ENCODE assay signal across 10 cellular contexts in the genomic region with DNA sequence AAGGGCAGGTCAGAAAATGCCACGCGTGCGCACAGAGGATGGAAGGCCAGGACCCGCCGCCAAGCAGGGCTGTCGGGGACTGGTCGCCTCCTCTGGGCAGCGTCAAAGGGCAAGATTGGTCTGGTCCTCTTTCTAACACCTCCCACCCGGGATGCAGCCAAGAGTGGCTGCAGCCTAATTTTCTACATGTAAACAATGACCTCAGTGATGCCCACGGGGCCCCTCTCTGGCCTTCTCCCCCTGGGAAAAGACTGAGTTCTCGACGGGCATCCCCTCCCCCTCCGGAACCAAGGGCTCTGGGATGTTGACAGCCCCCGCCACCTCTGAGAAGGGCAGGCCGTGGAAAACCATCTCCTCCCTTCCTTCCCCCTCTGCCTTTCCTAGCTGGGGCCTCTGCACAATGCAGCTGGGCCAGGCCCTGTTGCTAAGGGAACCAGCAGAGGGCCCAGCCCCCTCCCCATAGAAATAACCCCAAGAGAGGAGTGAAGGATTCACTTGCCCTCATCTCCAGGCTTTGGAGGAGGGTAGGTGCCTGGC.
DNase-seq lines count a peak whose midpoint lies in the region; ATAC-seq and TF ChIP-seq lines count a peak whose summit lies in the region.
"Had no signal": no experiment of that assay in that cellular context is flagged by ENCODE, and none has a peak within 500 bp of the region (broad histone marks: within the 10 kb centered on the region; RNA-seq: fewer than 3 reads in every experiment).

No MANE protein-coding gene starts in this region.

- H3T11ph ChIP-seq in H9 (ENCODE audit: low read length) = no peak overlapping the region

- no peak overlapping the region for H3K56ac ChIP-seq in H9 (ENCODE audit: insufficient read length, low read depth, low read length)

- no peak overlapping the region for H2AK5ac ChIP-seq in H9 (ENCODE audit: insufficient read length, low read length)

- peaks cover 45 to 48% of the 10 kb centered on the region in 2 experiments for H3K4me1 Mint-ChIP-seq in H9
- no peaks in the 10 kb centered on the region for H3K4me1 Mint-ChIP-seq in immature natural killer cell

- H3K9ac ChIP-seq in H9 (ENCODE audit: extremely low read depth, insufficient read length, low read length) = no peak overlapping the region

- no peaks in the 10 kb centered on the region for H3K23me2 ChIP-seq in H9 (ENCODE audit: insufficient read length, low read depth, low read length, poor library complexity, severe bottlenecking)

- no peak overlapping the region for H4K8ac ChIP-seq in H9 (replicated peaks; ENCODE audit: insufficient read length, low read depth, low read length)

- no peak overlapping the region for H3K4me2 ChIP-seq in H9 (ENCODE audit: insufficient read depth, insufficient read length, low read length)

- intact Hi-C loops in Panc1 (cut with micrococcal nuclease; ENCODE audit: unreplicated experiment) = loop anchor here (5.0 kb wide), 2 partner anchors 78 to 273 kb away; a partner anchor contains a TSS

- in situ Hi-C loops in Panc1 (cut with HindIII; ENCODE audit: low pct_unique_long_range_greater_than_20kb, low sequenced_read_pairs) = no loop called here

- H4K20me1 ChIP-seq in H9 (ENCODE audit: control insufficient read depth, insufficient read depth, insufficient read length) = no peaks in the 10 kb centered on the region

- H2BK5ac ChIP-seq in H9 (ENCODE audit: insufficient read length, low read length) = no peak overlapping the region

- H3K36me3 Mint-ChIP-seq in H9 (ENCODE audit: insufficient read depth in 1 of 3, low read depth in 3 of 3) (no peaks in the 10 kb centered on the region), immature natural killer cell (no peaks in the 10 kb centered on the region)

- POLR2A ChIA-PET in Panc1 (lab: Charles Lee) = interaction anchor here (0.6 kb wide), 1 partner anchor 173 kb away, joined by 4 read pairs; no protein-coding TSS in a partner anchor

- DNase-seq in H9 (peak; percentile 50), Panc1 (ENCODE audit: low read depth, low spot score) (no peak), fibroblast of villous mesenchyme (ENCODE audit: low read depth) (peak; percentile 56), immature natural killer cell (no peak)
- DNase-seq: central memory CD4-positive, alpha-beta T cell; NCI-H2081 had no signal

- H3K9me3 Mint-ChIP-seq in H9 (no peaks in the 10 kb centered on the region; a peak in 1 of 5 replicates), immature natural killer cell (no peaks in the 10 kb centered on the region)

- no peak overlapping the region for H2BK12ac ChIP-seq in H9 (ENCODE audit: insufficient read length, low read depth, low read length)

- no peak overlapping the region for H4K5ac ChIP-seq in H9 (ENCODE audit: insufficient read length, low read depth, low read length)

- H2BK20ac ChIP-seq in H9 (ENCODE audit: low read depth, low read length, poor library complexity, severe bottlenecking) = no peak overlapping the region

- H2BK120ac ChIP-seq in H9 (ENCODE audit: low read depth, low read length, poor library complexity, severe bottlenecking) = no peak overlapping the region

- CTCF ChIA-PET in Panc1 (lab: Charles Lee) = interaction anchor here (0.9 kb wide), 1 partner anchor 286 kb away, joined by 3 read pairs; no protein-coding TSS in a partner anchor

- no peaks in the 10 kb centered on the region for H3K9me3 ChIP-seq in H9 (ENCODE audit: control insufficient read depth, low read depth, low read length)
- H3K9me3 ChIP-seq in Panc1 (ENCODE audit: control insufficient read depth, insufficient read depth, low read depth, low read length) = no peaks in the 10 kb centered on the region

- H3K4me3 Mint-ChIP-seq in H9 (peak overlapping the region in 1 of 2 experiments; percentile 7; a peak in 2 of 5 replicates), immature natural killer cell (no peak overlapping the region)

- H2AFZ ChIP-seq in H9 (ENCODE audit: low read length) = no peak overlapping the region

- H3K27ac Mint-ChIP-seq in H9 = peak overlapping the region; percentile 15 to 96 (median 40); a peak in 5 of 7 replicates
- no peak overlapping the region for H3K27ac Mint-ChIP-seq in immature natural killer cell

- H3K4me3 ChIP-seq in Panc1 (ENCODE audit: low read depth in 2 of 2, low read length in 2 of 2) = peak overlapping the region in 1 of 2 experiments; percentile 23; a peak in 1 of 4 replicates
- H3K4me3 ChIP-seq in fibroblast of villous mesenchyme (ENCODE audit: low read depth, low read length) = no peak overlapping the region
- H3K4me3 ChIP-seq in skin epidermis = no peak overlapping the region

- TF ChIP-seq CTCF in H9 (conservative IDR thresholded peaks at IDR 0.05) (no peak), Panc1 (IDR thresholded peaks at IDR 0.05) (no peak), fibroblast of villous mesenchyme (IDR thresholded peaks at IDR 0.05; ENCODE audit: insufficient read depth, low read depth, low read length) (no peak)

- H3K27me3 ChIP-seq in H9 (ENCODE audit: insufficient read depth, low read length) (no peaks in the 10 kb centered on the region), Panc1 (ENCODE audit: control insufficient read depth, insufficient read depth, low read length) (no peaks in the 10 kb centered on the region)

- H3K4me1 ChIP-seq in H9 (ENCODE audit: insufficient read depth, low read length) (peaks cover 13% of the 10 kb centered on the region), Panc1 (ENCODE audit: control insufficient read depth, insufficient read depth, low read length) (peaks cover 43% of the 10 kb centered on the region)

- H3K23ac ChIP-seq in H9 (ENCODE audit: insufficient read length, low read depth, low read length) = no peak overlapping the region

- no peak overlapping the region for H3K27ac ChIP-seq in H9 (ENCODE audit: insufficient read length, low read depth, low read length)
- peak overlapping the region; percentile 96 for H3K27ac ChIP-seq in Panc1 (ENCODE audit: low read length)
- peak overlapping the region in 20 of 21 experiments; percentile 3 to 94 (median 74) for H3K27ac ChIP-seq in skin epidermis

- H3K36me3 ChIP-seq in Panc1 (ENCODE audit: control insufficient read depth, insufficient read depth, low read length) = no peaks in the 10 kb centered on the region

- H3K18ac ChIP-seq in H9 (ENCODE audit: insufficient read length, low read depth, low read length) = no peak overlapping the region

- H2BK15ac ChIP-seq in H9 (ENCODE audit: low read depth, low read length) = no peak overlapping the region

- ATAC-seq in Panc1 (peak; percentile 55), GM21381 (IDR thresholded peaks at IDR 0.05; ENCODE audit: unreplicated experiment) (no peak), GM21367 (IDR thresholded peaks at IDR 0.05; ENCODE audit: unreplicated experiment) (no peak), HG02588 (IDR thresholded peaks at IDR 0.05; ENCODE audit: unreplicated experiment) (no peak)

- H3K27me3 Mint-ChIP-seq in H9 (ENCODE audit: low read depth) (no peaks in the 10 kb centered on the region; the same call in 1 of the 2 replicates), immature natural killer cell (ENCODE audit: low read depth in 3 of 3) (peaks cover 0 to 5% (median 2%) of the 10 kb centered on the region in 3 donors)

- H3K79me1 ChIP-seq in H9 (ENCODE audit: insufficient read depth, low read depth, low read length, poor library complexity, severe bottlenecking) = no peaks in the 10 kb centered on the region

- BruUV-seq in Panc1 (replicated peaks; lab: Mats Ljungman, UMichigan) = no TSS peak

- no peaks in the 10 kb centered on the region for H3K79me2 ChIP-seq in H9 (ENCODE audit: insufficient read depth, low read length)

- no peak overlapping the region for H3K4ac ChIP-seq in H9 (ENCODE audit: low read depth, low read length)

- H4K91ac ChIP-seq in H9 (ENCODE audit: insufficient read length, low read depth, low read length) = no peak overlapping the region

- no peak overlapping the region for H3K14ac ChIP-seq in H9 (ENCODE audit: insufficient read depth, low read length)

- no CpG with 5 or more reads among the region's 15 CpGs for WGBS in H9 (ENCODE audit: extremely low coverage, insufficient read length, low lambda C conversion rate)

Comparison
In these comparisons a context has a peak if more than half of its experiments do, and no peak if none do; other contexts are left out.
1. DNase-seq: peak in H9 (single experiment) and fibroblast of villous mesenchyme (single experiment); none in Panc1 (single experiment) and immature natural killer cell (0 of 3).
2. H3K27ac Mint-ChIP-seq: peak in H9 (3 of 3); none in immature natural killer cell (0 of 6).